ENCODE assay signal across 1 cellular context in the genomic region with DNA sequence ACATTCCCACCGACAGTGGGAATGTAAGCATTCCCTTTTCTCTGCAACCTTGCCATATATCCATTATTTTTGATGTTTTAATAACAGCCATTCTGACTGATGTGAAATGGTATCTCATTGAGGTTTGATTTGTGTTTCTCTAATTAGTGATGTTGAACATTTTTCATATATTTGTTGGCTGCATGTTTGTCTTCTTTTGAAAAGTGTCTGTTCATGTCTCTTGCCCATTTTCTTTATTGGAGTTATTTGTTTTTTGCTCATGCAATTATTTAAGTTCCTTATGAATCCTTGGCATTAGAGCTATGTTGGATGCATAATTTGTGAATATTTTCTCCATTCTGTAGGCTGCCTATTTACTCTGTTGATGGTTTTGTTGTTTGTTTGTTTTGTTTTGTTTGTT.
A peak's percentile ranks its signal among the peaks of the same experiment; 100 is the strongest.
TF ChIP-seq lines count a peak whose summit lies in the region.

No MANE protein-coding gene starts in this region.

TF ChIP-seq in K562, 482 proteins besides CTCF, POLR2A, EP300 and RAD21:
- TF ChIP-seq ZNF217 (CRISPR knock-in tag; IDR thresholded peaks at IDR 0.05) (no peak), CCAR2 (IDR thresholded peaks at IDR 0.05; ENCODE audit: low read depth, low read length) (no peak), TRIM28 (IDR thresholded peaks at IDR 0.05) (peak; percentile 63; the same call in 1 of the 2 replicates), ZNF280A (IDR thresholded peaks at IDR 0.05; ENCODE audit: low read depth, partially characterized antibody) (peak; percentile 71), ZNF124 (CRISPR knock-in tag; IDR thresholded peaks at IDR 0.05) (no peak), SMARCE1 (IDR thresholded peaks at IDR 0.05) (no peak), SAFB2 (IDR thresholded peaks at IDR 0.05; ENCODE audit: borderline replicate concordance, low read depth, low read length, severe bottlenecking) (no peak), TRIM24 (IDR thresholded peaks at IDR 0.05) (0 out of 4 replicates have a peak, but pooled peaks of 1 of the 2 experiments have one; percentile 26), ARID2 (IDR thresholded peaks at IDR 0.05) (0 out of 2 replicates have a peak, but pooled peaks have one; percentile 12)
- TF ChIP-seq, protein P1, sequence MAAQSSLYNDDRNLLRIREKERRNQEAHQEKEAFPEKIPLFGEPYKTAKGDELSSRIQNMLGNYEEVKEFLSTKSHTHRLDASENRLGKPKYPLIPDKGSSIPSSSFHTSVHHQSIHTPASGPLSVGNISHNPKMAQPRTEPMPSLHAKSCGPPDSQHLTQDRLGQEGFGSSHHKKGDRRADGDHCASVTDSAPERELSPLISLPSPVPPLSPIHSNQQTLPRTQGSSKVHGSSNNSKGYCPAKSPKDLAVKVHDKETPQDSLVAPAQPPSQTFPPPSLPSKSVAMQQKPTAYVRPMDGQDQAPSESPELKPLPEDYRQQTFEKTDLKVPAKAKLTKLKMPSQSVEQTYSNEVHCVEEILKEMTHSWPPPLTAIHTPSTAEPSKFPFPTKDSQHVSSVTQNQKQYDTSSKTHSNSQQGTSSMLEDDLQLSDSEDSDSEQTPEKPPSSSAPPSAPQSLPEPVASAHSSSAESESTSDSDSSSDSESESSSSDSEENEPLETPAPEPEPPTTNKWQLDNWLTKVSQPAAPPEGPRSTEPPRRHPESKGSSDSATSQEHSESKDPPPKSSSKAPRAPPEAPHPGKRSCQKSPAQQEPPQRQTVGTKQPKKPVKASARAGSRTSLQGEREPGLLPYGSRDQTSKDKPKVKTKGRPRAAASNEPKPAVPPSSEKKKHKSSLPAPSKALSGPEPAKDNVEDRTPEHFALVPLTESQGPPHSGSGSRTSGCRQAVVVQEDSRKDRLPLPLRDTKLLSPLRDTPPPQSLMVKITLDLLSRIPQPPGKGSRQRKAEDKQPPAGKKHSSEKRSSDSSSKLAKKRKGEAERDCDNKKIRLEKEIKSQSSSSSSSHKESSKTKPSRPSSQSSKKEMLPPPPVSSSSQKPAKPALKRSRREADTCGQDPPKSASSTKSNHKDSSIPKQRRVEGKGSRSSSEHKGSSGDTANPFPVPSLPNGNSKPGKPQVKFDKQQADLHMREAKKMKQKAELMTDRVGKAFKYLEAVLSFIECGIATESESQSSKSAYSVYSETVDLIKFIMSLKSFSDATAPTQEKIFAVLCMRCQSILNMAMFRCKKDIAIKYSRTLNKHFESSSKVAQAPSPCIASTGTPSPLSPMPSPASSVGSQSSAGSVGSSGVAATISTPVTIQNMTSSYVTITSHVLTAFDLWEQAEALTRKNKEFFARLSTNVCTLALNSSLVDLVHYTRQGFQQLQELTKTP (IDR thresholded peaks at IDR 0.05; ENCODE audit: low read depth in 1 of 2, partially characterized antibody in 2 of 2) = peak; percentile 37 to 100
